Comparison of ENCODE assay signal across 20 cellular contexts in genomic region chr2:214742119-214742518, GRCh38.
"Had no signal": no experiment of that assay in that cellular context is flagged by ENCODE, and none has a peak within 500 bp of the region (broad histone marks: within the 10 kb centered on the region; RNA-seq: fewer than 3 reads in every experiment).

No MANE protein-coding gene starts in this region.

- H3K4me1 Mint-ChIP-seq: neural progenitor cell had no signal

- DNase-seq: activated CD4-positive, alpha-beta T cell treated with anti-CD3 and anti-CD28 coated beads for 36 hours; activated naive CD4-positive, alpha-beta T cell; activated T-cell treated with anti-CD3 and anti-CD28 coated beads for 4 hours; activated T-cell treated with anti-CD3 and anti-CD28 coated beads, Interleukin-2, amount 50 U/mL, for 72 hours; central memory CD4-positive, alpha-beta T cell; islet precursor cell; left ventricle myocardium inferior; mesendoderm; natural killer cell; posterior cingulate gyrus; right cardiac atrium; spleen; stimulated activated naive CD4-positive, alpha-beta T cell had no signal

- H3K4me3 Mint-ChIP-seq: activated CD4-positive, alpha-beta T cell treated with anti-CD3 and anti-CD28 coated beads for 36 hours; activated T-cell treated with anti-CD3 and anti-CD28 coated beads, Interleukin-2, amount 50 U/mL, for 72 hours; natural killer cell; neural progenitor cell had no signal

- H3K4me3 ChIP-seq: breast epithelium, gastroesophageal sphincter, hepatocyte, left ventricle myocardium inferior, lung, neural progenitor cell, spleen, tibial nerve had no signal

- H3K4me1 ChIP-seq: breast epithelium, gastroesophageal sphincter, left ventricle myocardium inferior, neural progenitor cell, spleen, tibial nerve had no signal

- H3K9me3 ChIP-seq: breast epithelium, gastroesophageal sphincter, left ventricle myocardium inferior, spleen, tibial nerve had no signal

- H3K27ac ChIP-seq: breast epithelium, gastroesophageal sphincter, hepatocyte, left ventricle myocardium inferior, neural progenitor cell, spleen, tibial nerve had no signal

- ATAC-seq: activated CD4-positive, alpha-beta T cell treated with anti-CD3 and anti-CD28 coated beads for 36 hours; activated naive CD4-positive, alpha-beta T cell treated with anti-CD3 and anti-CD28 coated beads, Interleukin-2, amount 50 U/mL, for 72 hours; activated T-cell treated with anti-CD3 and anti-CD28 coated beads, Interleukin-2, amount 50 U/mL, for 72 hours; gastroesophageal sphincter; natural killer cell; right cardiac atrium had no signal

- H3K27me3 ChIP-seq: breast epithelium, gastroesophageal sphincter, hepatocyte, neural progenitor cell, spleen, tibial nerve had no signal

- H3K27me3 Mint-ChIP-seq: activated CD4-positive, alpha-beta T cell treated with anti-CD3 and anti-CD28 coated beads for 36 hours had no signal

- H3K9me3 Mint-ChIP-seq: activated naive CD4-positive, alpha-beta T cell treated with anti-CD3 and anti-CD28 coated beads, Interleukin-2, amount 50 U/mL, for 72 hours; activated T-cell treated with anti-CD3 and anti-CD28 coated beads, Interleukin-2, amount 50 U/mL, for 72 hours; natural killer cell; neural progenitor cell had no signal

- H3K27ac Mint-ChIP-seq: activated CD4-positive, alpha-beta T cell treated with anti-CD3 and anti-CD28 coated beads for 36 hours; activated naive CD4-positive, alpha-beta T cell treated with anti-CD3 and anti-CD28 coated beads, Interleukin-2, amount 50 U/mL, for 72 hours; activated T-cell treated with anti-CD3 and anti-CD28 coated beads, Interleukin-2, amount 50 U/mL, for 72 hours; natural killer cell; neural progenitor cell had no signal
